20 cellular contexts compared by ENCODE assay signal in genomic region chr7:117384693-117385092, GRCh38. TPM values are rescaled to one million over a fixed set of nuclear protein-coding genes. Genes with fewer than 3 reads are reported as not detected.
"Had no signal": no experiment of that assay in that cellular context is flagged by ENCODE, and none has a peak within 500 bp of the region (broad histone marks: within the 10 kb centered on the region; RNA-seq: fewer than 3 reads in every experiment).

No MANE protein-coding gene starts in this region.

- H3K27ac ChIP-seq: epithelial cell of prostate, gastroesophageal sphincter, heart right ventricle, lower lobe of right lung, skin epidermis had no signal

- H3K36me3 ChIP-seq: gastroesophageal sphincter, heart right ventricle, lower lobe of right lung had no signal

- H3K4me3 Mint-ChIP-seq: activated naive CD8-positive, alpha-beta T cell treated with anti-CD3 and anti-CD28 coated beads, Interleukin-2, amount 10 ng/mL, durations not matched to agents 7 days and 5 days; activated T-helper 1 cell treated with anti-CD3 and anti-CD28 coated beads, Interleukin-12 subunit alpha, Interleukin-12 subunit beta, Interleukin-2, Interleukin-4 antibody, amounts not matched to agents 30 ng/mL and 10 ng/mL and 1 ng/mL, durations not matched to agents 14 hours and 24 hours and 36 hours; dendritic cell treated with granulocyte-macrophage colony-stimulating factor and Interleukin-4, amounts not matched to agents 40 ng/mL and 50 ng/mL, for 4 days; nephron progenitor cell; WTC11 had no signal

- H3K4me3 ChIP-seq: gastroesophageal sphincter, heart right ventricle, lower lobe of right lung, skin epidermis had no signal

- DNase-seq: activated CD4-positive, alpha-beta T cell treated with anti-CD3 and anti-CD28 coated beads for 48 hours; activated naive CD4-positive, alpha-beta T cell; activated naive CD8-positive, alpha-beta T cell treated with anti-CD3 and anti-CD28 coated beads, Interleukin-2, amount 10 ng/mL, durations not matched to agents 7 days and 5 days; aorta; effector memory CD4-positive, alpha-beta T cell; heart right ventricle; left colon; lower lobe of right lung; nephron progenitor cell; occipital lobe; stimulated activated naive CD8-positive, alpha-beta T cell treated with anti-CD3 and anti-CD28 coated beads, Interleukin-15, Interleukin-2, amounts not matched to agents 100 U/mL and 50 U/mL, for 24 hours; trophoblast cell had no signal

- H3K27me3 Mint-ChIP-seq: dendritic cell treated with granulocyte-macrophage colony-stimulating factor and Interleukin-4, amounts not matched to agents 40 ng/mL and 50 ng/mL, for 4 days had no signal

- H3K27me3 ChIP-seq: gastroesophageal sphincter had no signal

- H3K4me1 Mint-ChIP-seq: activated naive CD8-positive, alpha-beta T cell treated with anti-CD3 and anti-CD28 coated beads, Interleukin-2, amount 10 ng/mL, durations not matched to agents 7 days and 5 days; nephron progenitor cell; WTC11 had no signal

- H3K27ac Mint-ChIP-seq: activated naive CD8-positive, alpha-beta T cell treated with anti-CD3 and anti-CD28 coated beads, Interleukin-2, amount 10 ng/mL, durations not matched to agents 7 days and 5 days; activated T-helper 1 cell treated with anti-CD3 and anti-CD28 coated beads, Interleukin-12 subunit alpha, Interleukin-12 subunit beta, Interleukin-2, Interleukin-4 antibody, amounts not matched to agents 30 ng/mL and 10 ng/mL and 1 ng/mL, durations not matched to agents 14 hours and 24 hours and 36 hours; dendritic cell treated with granulocyte-macrophage colony-stimulating factor and Interleukin-4, amounts not matched to agents 40 ng/mL and 50 ng/mL, for 4 days; nephron progenitor cell; WTC11 had no signal

- ATAC-seq: gastroesophageal sphincter; heart right ventricle; left colon; lower lobe of right lung; stimulated activated naive CD8-positive, alpha-beta T cell treated with anti-CD3 and anti-CD28 coated beads, Interleukin-15, Interleukin-2, amounts not matched to agents 100 U/mL and 50 U/mL, for 24 hours; WTC11 had no signal

- H3K4me1 ChIP-seq: gastroesophageal sphincter, heart right ventricle, lower lobe of right lung had no signal

- H3K36me3 Mint-ChIP-seq: activated naive CD8-positive, alpha-beta T cell treated with anti-CD3 and anti-CD28 coated beads, Interleukin-2, amount 10 ng/mL, durations not matched to agents 7 days and 5 days; WTC11 had no signal

- H3K9me3 Mint-ChIP-seq: activated T-helper 1 cell treated with anti-CD3 and anti-CD28 coated beads, Interleukin-12 subunit alpha, Interleukin-12 subunit beta, Interleukin-2, Interleukin-4 antibody, amounts not matched to agents 30 ng/mL and 10 ng/mL and 1 ng/mL, durations not matched to agents 14 hours and 24 hours and 36 hours; dendritic cell treated with granulocyte-macrophage colony-stimulating factor and Interleukin-4, amounts not matched to agents 40 ng/mL and 50 ng/mL, for 4 days had no signal

- FAIRE-seq: islet of Langerhans had no signal

RNA-seq across cellular contexts. Expression of gene ASZ1, which starts 42.6 kb away (rescaled TPM):
- total RNA-seq: activated naive CD8-positive, alpha-beta T cell treated with anti-CD3 and anti-CD28 coated beads, Interleukin-2, amount 10 ng/mL, durations not matched to agents 7 days and 5 days; activated T-helper 1 cell treated with anti-CD3 and anti-CD28 coated beads, Interleukin-12 subunit alpha, Interleukin-12 subunit beta, Interleukin-2, Interleukin-4 antibody, amounts not matched to agents 30 ng/mL and 10 ng/mL and 1 ng/mL, durations not matched to agents 14 hours and 24 hours and 36 hours; aorta; gastroesophageal sphincter; heart right ventricle; left colon; lower lobe of right lung; occipital lobe; posterior vena cava; WTC11 had no signal
- polyA plus RNA-seq: aorta, heart right ventricle had no signal
